In genomic region chr6:40955181-40955550, GRCh38 we compare ENCODE assay signal across 1 cellular context.
TF ChIP-seq lines count a peak whose summit lies in the region.

No MANE protein-coding gene starts in this region.

TF ChIP-seq in H1, 55 proteins besides CTCF, POLR2A, EP300 and RAD21:
- TF ChIP-seq SUZ12 (IDR thresholded peaks at IDR 0.05; ENCODE audit: low read length) (no peak), RFX5 (IDR thresholded peaks at IDR 0.05; ENCODE audit: borderline replicate concordance, low read depth, low read length) (no peak), POU5F1 (IDR thresholded peaks at IDR 0.05; ENCODE audit: low read depth, low read length) (no peak)
